In the genomic region with DNA sequence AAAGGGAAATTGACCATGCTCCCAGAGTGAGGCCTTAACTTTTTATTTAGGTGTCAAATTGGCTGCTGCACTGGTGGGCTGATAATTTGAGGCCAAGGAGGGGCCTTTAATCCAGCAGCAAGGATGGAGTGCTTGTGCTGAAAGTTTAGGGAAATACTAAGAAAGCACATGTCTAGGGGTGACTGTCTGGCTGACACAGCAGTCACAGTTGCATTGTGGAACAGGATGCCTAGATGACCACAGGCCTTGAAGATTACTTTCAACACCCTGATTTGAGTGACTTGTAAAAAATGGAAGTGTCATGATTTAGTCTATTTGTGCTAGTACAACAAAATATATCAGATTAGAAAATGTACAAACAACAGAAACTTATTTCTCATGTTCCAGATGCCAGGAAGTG, we compare ENCODE assay signal across 23 cellular contexts.
"Had no signal": no experiment of that assay in that cellular context is flagged by ENCODE, and none has a peak within 500 bp of the region (broad histone marks: within the 10 kb centered on the region; RNA-seq: fewer than 3 reads in every experiment).

No MANE protein-coding gene starts in this region.

- H3K36me3 Mint-ChIP-seq: natural killer cell had no signal

- H3K4me1 ChIP-seq: colonic mucosa, stomach, transverse colon had no signal

- ATAC-seq: mucosa of descending colon, natural killer cell had no signal

- H3K27me3 ChIP-seq: colonic mucosa, ovary, right atrium auricular region, stomach, transverse colon had no signal

- H3K4me3 ChIP-seq: colonic mucosa, mucosa of descending colon, ovary, right atrium auricular region, stomach, thoracic aorta, transverse colon had no signal

- H3K36me3 ChIP-seq: colonic mucosa, ovary, right atrium auricular region, stomach, thoracic aorta, transverse colon had no signal

- H3K27ac ChIP-seq: colonic mucosa, ovary, right atrium auricular region, stomach, thoracic aorta, transverse colon had no signal

- DNase-seq: colonic mucosa; effector CD4-positive, alpha-beta T cell; endodermal cell; erythroblast; foreskin melanocyte; head of caudate nucleus; hippocampal formation; kidney glomerular epithelial cell; mucosa of descending colon; natural killer cell; ovary; small intestine; stimulated activated CD4-positive, alpha-beta T cell treated with anti-CD3 and anti-CD28 coated beads, Interleukin-12 subunit alpha, Interleukin-12 subunit beta, amount 100 ng/mL, for 4 hours; stimulated activated naive CD4-positive, alpha-beta T cell; stomach; substantia nigra; transverse colon had no signal

- H3K9me3 ChIP-seq: colonic mucosa, mucosa of descending colon, ovary, right atrium auricular region, stomach, thoracic aorta, transverse colon had no signal

- H3K4me3 Mint-ChIP-seq: endodermal cell, natural killer cell, neural crest cell had no signal

- H3K4me1 Mint-ChIP-seq: endodermal cell, natural killer cell, neural crest cell had no signal

- FAIRE-seq: endothelial cell of umbilical vein, islet of Langerhans, small intestine, urothelium cell line had no signal

- H3K27ac Mint-ChIP-seq: endodermal cell, natural killer cell had no signal
